In genomic region chrX:124145749-124146148, GRCh38 we compare ENCODE assay signal across 2 cellular contexts.
TF ChIP-seq lines count a peak whose summit lies in the region.

No MANE protein-coding gene starts in this region.

TF ChIP-seq in HepG2, 621 proteins besides CTCF, POLR2A, EP300 and RAD21:
- TF ChIP-seq, protein P1, sequence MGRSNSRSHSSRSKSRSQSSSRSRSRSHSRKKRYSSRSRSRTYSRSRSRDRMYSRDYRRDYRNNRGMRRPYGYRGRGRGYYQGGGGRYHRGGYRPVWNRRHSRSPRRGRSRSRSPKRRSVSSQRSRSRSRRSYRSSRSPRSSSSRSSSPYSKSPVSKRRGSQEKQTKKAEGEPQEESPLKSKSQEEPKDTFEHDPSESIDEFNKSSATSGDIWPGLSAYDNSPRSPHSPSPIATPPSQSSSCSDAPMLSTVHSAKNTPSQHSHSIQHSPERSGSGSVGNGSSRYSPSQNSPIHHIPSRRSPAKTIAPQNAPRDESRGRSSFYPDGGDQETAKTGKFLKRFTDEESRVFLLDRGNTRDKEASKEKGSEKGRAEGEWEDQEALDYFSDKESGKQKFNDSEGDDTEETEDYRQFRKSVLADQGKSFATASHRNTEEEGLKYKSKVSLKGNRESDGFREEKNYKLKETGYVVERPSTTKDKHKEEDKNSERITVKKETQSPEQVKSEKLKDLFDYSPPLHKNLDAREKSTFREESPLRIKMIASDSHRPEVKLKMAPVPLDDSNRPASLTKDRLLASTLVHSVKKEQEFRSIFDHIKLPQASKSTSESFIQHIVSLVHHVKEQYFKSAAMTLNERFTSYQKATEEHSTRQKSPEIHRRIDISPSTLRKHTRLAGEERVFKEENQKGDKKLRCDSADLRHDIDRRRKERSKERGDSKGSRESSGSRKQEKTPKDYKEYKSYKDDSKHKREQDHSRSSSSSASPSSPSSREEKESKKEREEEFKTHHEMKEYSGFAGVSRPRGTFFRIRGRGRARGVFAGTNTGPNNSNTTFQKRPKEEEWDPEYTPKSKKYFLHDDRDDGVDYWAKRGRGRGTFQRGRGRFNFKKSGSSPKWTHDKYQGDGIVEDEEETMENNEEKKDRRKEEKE (IDR thresholded peaks at IDR 0.05): no peak
- TF ChIP-seq ZNF792 (CRISPR knock-in tag; IDR thresholded peaks at IDR 0.05) (no peak), ZNF576 (CRISPR knock-in tag; IDR thresholded peaks at IDR 0.05) (no peak), SP5 (CRISPR knock-in tag; IDR thresholded peaks at IDR 0.05; ENCODE audit: borderline replicate concordance, low read depth) (no peak), SRSF9 (IDR thresholded peaks at IDR 0.05; ENCODE audit: borderline replicate concordance, insufficient read depth, low read depth, low read length, poor library complexity, severe bottlenecking) (no peak), TAF1 (CRISPR knock-in tag; IDR thresholded peaks at IDR 0.05) (no peak), ZMYM4 (CRISPR knock-in tag; IDR thresholded peaks at IDR 0.05) (no peak), ZNF20 (CRISPR knock-in tag; IDR thresholded peaks at IDR 0.05) (no peak)
- TF ChIP-seq, protein P2, sequence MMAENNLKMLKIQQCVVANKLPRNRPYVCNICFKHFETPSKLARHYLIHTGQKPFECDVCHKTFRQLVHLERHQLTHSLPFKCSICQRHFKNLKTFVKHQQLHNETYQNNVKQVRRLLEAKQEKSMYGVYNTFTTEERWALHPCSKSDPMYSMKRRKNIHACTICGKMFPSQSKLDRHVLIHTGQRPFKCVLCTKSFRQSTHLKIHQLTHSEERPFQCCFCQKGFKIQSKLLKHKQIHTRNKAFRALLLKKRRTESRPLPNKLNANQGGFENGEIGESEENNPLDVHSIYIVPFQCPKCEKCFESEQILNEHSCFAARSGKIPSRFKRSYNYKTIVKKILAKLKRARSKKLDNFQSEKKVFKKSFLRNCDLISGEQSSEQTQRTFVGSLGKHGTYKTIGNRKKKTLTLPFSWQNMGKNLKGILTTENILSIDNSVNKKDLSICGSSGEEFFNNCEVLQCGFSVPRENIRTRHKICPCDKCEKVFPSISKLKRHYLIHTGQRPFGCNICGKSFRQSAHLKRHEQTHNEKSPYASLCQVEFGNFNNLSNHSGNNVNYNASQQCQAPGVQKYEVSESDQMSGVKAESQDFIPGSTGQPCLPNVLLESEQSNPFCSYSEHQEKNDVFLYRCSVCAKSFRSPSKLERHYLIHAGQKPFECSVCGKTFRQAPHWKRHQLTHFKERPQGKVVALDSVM (CRISPR knock-in tag; IDR thresholded peaks at IDR 0.05): no peak

TF ChIP-seq in WTC11, 78 proteins besides CTCF, POLR2A, EP300 and RAD21 (continued from another document):
- no peak for TF ChIP-seq ZNF396 (CRISPR knock-in tag; IDR thresholded peaks at IDR 0.05; ENCODE audit: borderline replicate concordance)
- no peak for TF ChIP-seq ATF6 (CRISPR knock-in tag; IDR thresholded peaks at IDR 0.05)
